In genomic region chr4:2818351-2818939, GRCh38 we compare ENCODE assay signal across 8 cellular contexts. TPM values are rescaled to one million over a fixed set of nuclear protein-coding genes. Genes with fewer than 3 reads are reported as not detected.
A peak's percentile ranks its signal among the peaks of the same experiment; 100 is the strongest.
DNase-seq lines count a peak whose midpoint lies in the region; ATAC-seq and TF ChIP-seq lines count a peak whose summit lies in the region.

No MANE protein-coding gene starts in this region.

- H3K4me3 ChIP-seq in thoracic aorta: peak overlapping the region; percentile 72

- H3K36me3 ChIP-seq in thoracic aorta: no peaks in the 10 kb centered on the region

- peak; percentile 7 to 27 for ATAC-seq in activated naive CD4-positive, alpha-beta T cell treated with anti-CD3 and anti-CD28 coated beads, Interleukin-2, amount 50 U/mL, for 72 hours
- ATAC-seq in thoracic aorta (ENCODE audit: insufficient number of reproducible peaks, low FRiP score, low read depth) (no peak), HG02763 (IDR thresholded peaks at IDR 0.05; ENCODE audit: unreplicated experiment) (no peak)

- no peak overlapping the region for H3K27ac ChIP-seq in thoracic aorta

- H3K9me3 ChIP-seq in thoracic aorta: no peaks in the 10 kb centered on the region

- peaks cover 3 to 47% of the 10 kb centered on the region in 2 donors for H3K36me3 Mint-ChIP-seq in activated naive CD4-positive, alpha-beta T cell treated with anti-CD3 and anti-CD28 coated beads, Interleukin-2, amount 50 U/mL, for 72 hours

- H3K4me1 ChIP-seq in thoracic aorta (ENCODE audit: control insufficient read depth in 1 of 2, low read depth in 2 of 2): peaks cover 8 to 18% of the 10 kb centered on the region in 2 donors

- DNase-seq in NCI-H748 (lab: John Stamatoyannopoulos, UW; ENCODE audit: unreplicated experiment): peak; percentile 21
- DNase-seq in NCI-H748 treated with DMSO at 0.1 percent for 48 hours (lab: John Stamatoyannopoulos, UW): no peak
- DNase-seq in activated naive CD4-positive, alpha-beta T cell treated with anti-CD3 and anti-CD28 coated beads, Interleukin-2, amount 50 U/mL, for 72 hours (ENCODE audit: low spot score in 2 of 2): no peak
- DNase-seq in iPS-NIHi11 (ENCODE audit: low spot score): peak; percentile 90
- no peak for DNase-seq in thoracic aorta (ENCODE audit: low spot score)
- DNase-seq in NCI-H2029 (lab: John Stamatoyannopoulos, UW): no peak
- no peak for DNase-seq in NAMALWA (ENCODE audit: low spot score)

- H3K9me3 Mint-ChIP-seq in activated naive CD4-positive, alpha-beta T cell treated with anti-CD3 and anti-CD28 coated beads, Interleukin-2, amount 50 U/mL, for 72 hours: no peaks in the 10 kb centered on the region

- peak overlapping the region in 1 of 2 donors; percentile 69 for H3K27ac Mint-ChIP-seq in activated naive CD4-positive, alpha-beta T cell treated with anti-CD3 and anti-CD28 coated beads, Interleukin-2, amount 50 U/mL, for 72 hours

- TF ChIP-seq CTCF in thoracic aorta (IDR thresholded peaks at IDR 0.05): no peak

- no peaks in the 10 kb centered on the region for H3K27me3 ChIP-seq in thoracic aorta (replicated peaks; ENCODE audit: insufficient read depth)

RNA-seq across cellular contexts. Expression of gene ADD1, which starts 25.2 kb away (rescaled TPM):
- 100 to 1,000 TPM; 216 to 239 TPM for total RNA-seq in activated naive CD4-positive, alpha-beta T cell treated with anti-CD3 and anti-CD28 coated beads, Interleukin-2, amount 50 U/mL, for 72 hours
- total RNA-seq in thoracic aorta: 100 to 1,000 TPM; 256 to 338 TPM

RNA-seq across cellular contexts. Expression of gene SH3BP2, which starts 25.6 kb away (rescaled TPM):
- total RNA-seq in activated naive CD4-positive, alpha-beta T cell treated with anti-CD3 and anti-CD28 coated beads, Interleukin-2, amount 50 U/mL, for 72 hours: 10 to 100 TPM; 56.6 to 77.6 TPM
- 10 to 100 TPM; 56.0 to 61.7 TPM for total RNA-seq in thoracic aorta

Comparison
In these comparisons a context has a peak if more than half of its experiments do, and no peak if none do; other contexts are left out.
1. DNase-seq: peak in NCI-H748 (single experiment) and iPS-NIHi11 (single experiment); none in NCI-H748 treated with DMSO at 0.1 percent for 48 hours (single experiment), activated naive CD4-positive, alpha-beta T cell treated with anti-CD3 and anti-CD28 coated beads, Interleukin-2, amount 50 U/mL, for 72 hours (0 of 2), thoracic aorta (single experiment), NCI-H2029 (single experiment) and NAMALWA (single experiment).
2. ATAC-seq: peak in activated naive CD4-positive, alpha-beta T cell treated with anti-CD3 and anti-CD28 coated beads, Interleukin-2, amount 50 U/mL, for 72 hours (2 of 2); none in thoracic aorta (single experiment) and HG02763 (single experiment).